8 cellular contexts compared by ENCODE assay signal in the genomic region with DNA sequence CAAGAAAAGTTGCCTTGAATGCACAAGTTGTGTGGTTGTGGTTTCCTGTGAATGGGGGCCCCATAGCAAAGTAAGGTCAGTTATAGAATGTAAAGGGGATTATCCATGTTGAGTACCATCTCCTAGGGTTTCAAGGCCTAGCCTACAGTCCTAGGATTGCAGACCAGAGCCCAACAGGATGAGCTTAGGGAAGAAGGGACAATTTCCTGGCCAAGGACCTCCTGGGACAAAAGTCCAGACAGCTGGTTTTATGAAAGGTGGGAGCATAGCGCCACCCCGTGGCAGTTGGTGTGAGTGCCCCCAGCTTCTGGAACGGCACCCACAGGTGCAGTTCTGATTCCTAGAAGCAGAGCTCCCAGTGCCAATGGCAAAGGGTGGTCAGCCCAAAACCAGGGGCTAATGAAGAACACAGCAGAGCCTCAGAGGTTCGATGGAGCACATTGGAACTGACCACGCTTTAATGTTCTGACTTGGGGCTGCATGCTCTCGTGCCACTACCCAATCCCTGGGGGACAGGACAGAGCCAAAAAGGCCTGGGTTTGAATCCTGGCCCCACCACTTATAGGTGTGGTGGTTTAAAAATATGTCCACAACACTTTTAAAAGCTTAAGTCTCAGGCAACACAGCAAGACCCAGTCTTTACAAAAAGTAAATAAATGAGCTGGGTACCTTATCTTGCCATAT. TPM values are rescaled to one million over a fixed set of nuclear protein-coding genes. Genes with fewer than 3 reads are reported as not detected.
DNase-seq lines count a peak whose midpoint lies in the region; ATAC-seq, FAIRE-seq and TF ChIP-seq lines count a peak whose summit lies in the region.

No MANE protein-coding gene starts in this region.

- peak; percentile 13 for FAIRE-seq in bronchial epithelial cell (lab: Jason Lieb, UNC)

- peak; percentile 6 to 65 for DNase-seq in NCI-H524 (lab: John Stamatoyannopoulos, UW)
- DNase-seq in NCI-H524 treated with DMSO at 0.1 percent for 48 hours (lab: John Stamatoyannopoulos, UW) = no peak
- DNase-seq in NCI-H146 treated with DMSO at 0.1 percent for 48 hours (lab: John Stamatoyannopoulos, UW; ENCODE audit: unreplicated experiment) = peak; percentile 15
- peak; percentile 43 for DNase-seq in bronchial epithelial cell (ENCODE audit: low read depth)
- DNase-seq in kidney epithelial cell (ENCODE audit: low read depth) = peak; percentile 4
- peak; percentile 79 to 81 for DNase-seq in stimulated activated CD4-positive, alpha-beta T cell treated with anti-CD3 and anti-CD28 coated beads, Interleukin-2, amount 100 ng/mL, for 24 hours

- TF ChIP-seq CTCF in WI38 (IDR thresholded peaks at IDR 0.05; ENCODE audit: low read depth, low read length) (peak; percentile 75), bronchial epithelial cell (IDR thresholded peaks at IDR 0.05; ENCODE audit: insufficient read depth, low read length, severe bottlenecking) (peak; percentile 96), kidney epithelial cell (IDR thresholded peaks at IDR 0.05; ENCODE audit: insufficient read depth, low read length, poor library complexity, severe bottlenecking) (peak; percentile 83)

- H3K4me3 ChIP-seq in WI38 (ENCODE audit: low read depth, low read length) = no peak overlapping the region
- no peak overlapping the region for H3K4me3 ChIP-seq in bronchial epithelial cell (ENCODE audit: low read depth, low read length)
- no peak overlapping the region for H3K4me3 ChIP-seq in kidney epithelial cell (ENCODE audit: low read depth, low read length)

- no peak for ATAC-seq in HG02973 (IDR thresholded peaks at IDR 0.05; ENCODE audit: unreplicated experiment)

- peaks cover 4% of the 10 kb centered on the region for H3K36me3 ChIP-seq in bronchial epithelial cell (ENCODE audit: control insufficient read depth, insufficient read depth, low read length)
- no peaks in the 10 kb centered on the region for H3K36me3 ChIP-seq in kidney epithelial cell (ENCODE audit: control insufficient read depth, insufficient read depth, low read length)

- H3K27me3 ChIP-seq in bronchial epithelial cell (ENCODE audit: control insufficient read depth, insufficient read depth, low read length) (no peaks in the 10 kb centered on the region), kidney epithelial cell (ENCODE audit: control insufficient read depth, insufficient read depth, low read length) (no peaks in the 10 kb centered on the region)

RNA-seq across cellular contexts. Expression of a gene that starts 25.8 kb away (rescaled TPM):
- 21.6 and 34.7 TPM in 2 replicates for total RNA-seq in bronchial epithelial cell
- total RNA-seq in kidney epithelial cell = 17.4 and 24.2 TPM in 2 replicates

RNA-seq across cellular contexts. Expression of a gene that starts 27.6 kb away (rescaled TPM):
- total RNA-seq in bronchial epithelial cell (47.7 and 68.9 TPM in 2 replicates), kidney epithelial cell (58.1 and 71.7 TPM in 2 replicates)

RNA-seq across cellular contexts. Expression of a gene that starts 27.7 kb away (rescaled TPM):
- total RNA-seq in bronchial epithelial cell (45.0 and 52.4 TPM in 2 replicates), kidney epithelial cell (109 and 112 TPM in 2 replicates)
